In genomic region chr20:37937686-37938085, GRCh38 we compare ENCODE assay signal across 24 cellular contexts. TPM values are rescaled to one million over a fixed set of nuclear protein-coding genes. Genes with fewer than 3 reads are reported as not detected.
"Had no signal": no experiment of that assay in that cellular context is flagged by ENCODE, and none has a peak within 500 bp of the region (broad histone marks: within the 10 kb centered on the region; RNA-seq: fewer than 3 reads in every experiment).

No MANE protein-coding gene starts in this region.

- H3K27ac Mint-ChIP-seq: natural killer cell; progenitor cell of endocrine pancreas; stimulated activated effector memory CD8-positive, alpha-beta T cell treated with anti-CD3 and anti-CD28 coated beads, Interleukin-12 subunit alpha, Interleukin-12 subunit beta, amount 100 ng/mL, for 72 hours had no signal

- H3K27me3 ChIP-seq: dorsolateral prefrontal cortex, esophagus muscularis mucosa, right lobe of liver, tibial nerve, upper lobe of left lung had no signal

- H3K9me3 Mint-ChIP-seq: natural killer cell; stimulated activated effector memory CD8-positive, alpha-beta T cell treated with anti-CD3 and anti-CD28 coated beads, Interleukin-12 subunit alpha, Interleukin-12 subunit beta, amount 100 ng/mL, for 72 hours had no signal

- H3K4me3 Mint-ChIP-seq: natural killer cell; stimulated activated effector memory CD8-positive, alpha-beta T cell treated with anti-CD3 and anti-CD28 coated beads, Interleukin-12 subunit alpha, Interleukin-12 subunit beta, amount 100 ng/mL, for 72 hours had no signal

- H3K36me3 Mint-ChIP-seq: natural killer cell; stimulated activated effector memory CD8-positive, alpha-beta T cell treated with anti-CD3 and anti-CD28 coated beads, Interleukin-12 subunit alpha, Interleukin-12 subunit beta, amount 100 ng/mL, for 72 hours had no signal

- H2AFZ ChIP-seq: parathyroid adenoma had no signal

- H3K27ac ChIP-seq: dorsolateral prefrontal cortex, esophagus muscularis mucosa, foreskin keratinocyte, heart right ventricle, left lung, parathyroid adenoma, right lobe of liver, thoracic aorta, tibial nerve, upper lobe of left lung had no signal

- H3K9me3 ChIP-seq: esophagus muscularis mucosa, right lobe of liver, thoracic aorta, upper lobe of left lung had no signal

- H3K79me2 ChIP-seq: parathyroid adenoma had no signal

- H3K36me3 ChIP-seq: esophagus muscularis mucosa, heart right ventricle, left lung, right lobe of liver, thoracic aorta, tibial nerve, upper lobe of left lung had no signal

- H3K4me3 ChIP-seq: dorsolateral prefrontal cortex, esophagus muscularis mucosa, heart right ventricle, left lung, right lobe of liver, thoracic aorta, tibial nerve, upper lobe of left lung had no signal

- ATAC-seq: foreskin keratinocyte; heart right ventricle; left cardiac atrium; left lung; natural killer cell; right lobe of liver; stimulated activated effector memory CD8-positive, alpha-beta T cell treated with anti-CD3 and anti-CD28 coated beads, Interleukin-12 subunit alpha, Interleukin-12 subunit beta, amount 100 ng/mL, for 72 hours had no signal

- H3K4me1 Mint-ChIP-seq: natural killer cell; stimulated activated effector memory CD8-positive, alpha-beta T cell treated with anti-CD3 and anti-CD28 coated beads, Interleukin-12 subunit alpha, Interleukin-12 subunit beta, amount 100 ng/mL, for 72 hours had no signal

- H3K9ac ChIP-seq: parathyroid adenoma had no signal

- DNase-seq: cerebellar nuclear complex; dorsolateral prefrontal cortex; effector CD8-positive, alpha-beta T cell; foreskin keratinocyte; glutamatergic neuron; heart right ventricle; hippocampal formation; left cardiac atrium; left lung; mesendoderm; natural killer cell; right lobe of liver; small intestine; stimulated activated CD4-positive, alpha-beta T cell treated with anti-CD3 and anti-CD28 coated beads, Interleukin-15, amount 100 ng/mL, for 24 hours; stimulated activated CD4-positive, alpha-beta T cell treated with anti-CD3 and anti-CD28 coated beads, Interleukin-4, amount 100 ng/mL, for 1 hour; stimulated activated naive CD4-positive, alpha-beta T cell treated with Interleukin-2 at 50 U/mL for 16 hours; upper lobe of left lung had no signal

- H3K4me1 ChIP-seq: esophagus muscularis mucosa, foreskin keratinocyte, heart right ventricle, left lung, parathyroid adenoma, right lobe of liver, tibial nerve, upper lobe of left lung had no signal

RNA-seq across cellular contexts. Expression of gene VSTM2L, which starts 34.8 kb away (rescaled TPM):
- total RNA-seq: endothelial cell of umbilical vein had no signal
